Comparison of ENCODE assay signal across 8 cellular contexts in genomic region chr11:8813658-8814057, GRCh38.
DNase-seq lines count a peak whose midpoint lies in the region; ATAC-seq lines count a peak whose summit lies in the region.

No MANE protein-coding gene starts in this region.

- DNase-seq in SIG-M5 treated with dmso at 0.1 percent for 504 hours (lab: John Stamatoyannopoulos, UW; ENCODE audit: unreplicated experiment) (peak; percentile 66), SIG-M5 (lab: John Stamatoyannopoulos, UW) (no peak), NCI-H460 (ENCODE audit: extremely low read depth, low read depth) (peak; percentile 54), epithelial cell of prostate (ENCODE audit: low read depth, low spot score) (no peak), mucosa of gallbladder (ENCODE audit: low spot score) (peak; percentile 64)
- DNase-seq in activated CD4-positive, alpha-beta T cell treated with anti-CD3 and anti-CD28 coated beads, Interleukin-2, amount 50 U/mL, for 24 hours (ENCODE audit: low read depth in 1 of 2, low spot score in 1 of 2), result peak; percentile 6 to 36
- DNase-seq in stimulated activated CD8-positive, alpha-beta memory T cell treated with anti-CD3 and anti-CD28 coated beads, Interleukin-7, amount 100 ng/mL, for 48 hours (ENCODE audit: extremely low read depth in 1 of 2, low read depth in 1 of 2), result peak; percentile 28 to 47

- peak overlapping the region; percentile 93 for H3K27ac ChIP-seq in epithelial cell of prostate

- ATAC-seq in HG03066 (IDR thresholded peaks at IDR 0.05; ENCODE audit: low read depth, unreplicated experiment), result peak; percentile 83

Comparison
In these comparisons a context has a peak if more than half of its experiments do, and no peak if none do; other contexts are left out.
1. DNase-seq: peak in SIG-M5 treated with dmso at 0.1 percent for 504 hours (single experiment), NCI-H460 (single experiment), activated CD4-positive, alpha-beta T cell treated with anti-CD3 and anti-CD28 coated beads, Interleukin-2, amount 50 U/mL, for 24 hours (2 of 2), mucosa of gallbladder (single experiment) and stimulated activated CD8-positive, alpha-beta memory T cell treated with anti-CD3 and anti-CD28 coated beads, Interleukin-7, amount 100 ng/mL, for 48 hours (2 of 2); none in SIG-M5 (single experiment) and epithelial cell of prostate (single experiment).